ENCODE assay signal across 10 cellular contexts in genomic region chr6:13554929-13555333, GRCh38. TPM values are rescaled to one million over a fixed set of nuclear protein-coding genes. Genes with fewer than 3 reads are reported as not detected.
A peak's percentile ranks its signal among the peaks of the same experiment; 100 is the strongest.
DNase-seq lines count a peak whose midpoint lies in the region; ATAC-seq and TF ChIP-seq lines count a peak whose summit lies in the region.
"Had no signal": no experiment of that assay in that cellular context is flagged by ENCODE, and none has a peak within 500 bp of the region (broad histone marks: within the 10 kb centered on the region; RNA-seq: fewer than 3 reads in every experiment).

No MANE protein-coding gene starts in this region.

- no peak overlapping the region for H2BK20ac ChIP-seq in IMR-90 (ENCODE audit: low read depth, low read length)

- no peak overlapping the region for H2AK5ac ChIP-seq in IMR-90 (ENCODE audit: low read depth, low read length)

- no peak overlapping the region for H2BK120ac ChIP-seq in IMR-90 (ENCODE audit: low read depth, low read length)

- TF ChIP-seq POLR2A in IMR-90 (IDR thresholded peaks at IDR 0.05; ENCODE audit: low read depth, low read length), result no peak

- H3K27ac ChIP-seq in IMR-90 (ENCODE audit: insufficient read depth, low read length) (no peak overlapping the region), dorsolateral prefrontal cortex (peak overlapping the region; percentile 58 to 95 (median 84)), layer of hippocampus (ENCODE audit: low read depth, low read length) (peak overlapping the region; percentile 50)

- intact Hi-C loops in IMR-90 (cut with micrococcal nuclease), result no loop called here
- intact Hi-C loops in dorsolateral prefrontal cortex (cut with DNase I), result loop anchor here in 1 of 2 donors (1.0 to 5.0 kb wide), 2 partner anchors 29 to 143 kb away; no protein-coding TSS in a partner anchor

- H3K9me3 ChIP-seq in IMR-90 (ENCODE audit: control insufficient read depth, insufficient read depth, low read length), result no peaks in the 10 kb centered on the region
- no peaks in the 10 kb centered on the region for H3K9me3 ChIP-seq in skeletal muscle satellite cell (replicated peaks; ENCODE audit: low read length)

- H3K36me3 ChIP-seq in IMR-90 (ENCODE audit: control insufficient read depth, insufficient read depth, low read length) (no peaks in the 10 kb centered on the region), skeletal muscle satellite cell (ENCODE audit: insufficient read depth, low read length) (no peaks in the 10 kb centered on the region)

- TF ChIP-seq CTCF in IMR-90 (conservative IDR thresholded peaks at IDR 0.05; ENCODE audit: low read depth, low read length), result no peak
- peak in 9 of 56 donors; percentile 4 to 25 (median 15) for TF ChIP-seq CTCF in dorsolateral prefrontal cortex (IDR thresholded peaks at IDR 0.05 in 54 of 56, conservative IDR thresholded peaks at IDR 0.05 in 2 of 56; ENCODE audit: low read depth in 1 of 56, partially characterized antibody in 56 of 56)

- no peak overlapping the region for H3K4ac ChIP-seq in IMR-90 (ENCODE audit: low read depth, low read length)

- H2AK9ac ChIP-seq in IMR-90 (replicated peaks; ENCODE audit: low read depth, low read length, poor library complexity), result no peak overlapping the region

- POLR2A ChIA-PET in IMR-90 (lab: Charles Lee; ENCODE audit: unreplicated experiment), result no interaction called here

- BruUV-seq in IMR-90 (replicated peaks; lab: Mats Ljungman, UMichigan), result no TSS peak

- no peak overlapping the region for H2BK5ac ChIP-seq in IMR-90 (ENCODE audit: low read depth, low read length, poor library complexity, severe bottlenecking)

- H3K9ac ChIP-seq in IMR-90 (ENCODE audit: low read depth, low read length), result no peak overlapping the region
- no peak overlapping the region for H3K9ac ChIP-seq in skeletal muscle satellite cell (ENCODE audit: low read depth, low read length)

- in situ Hi-C loops in IMR-90 (cut with MboI; ENCODE audit: low sequenced_read_pairs) (no loop called here), KBM-7 (cut with MboI; ENCODE audit: low pct_unique_long_range_greater_than_20kb, low sequenced_read_pairs) (no loop called here)

- peak; percentile 13 for DNase-seq in IMR-90
- peak in 9 of 10 donors; percentile 27 to 82 (median 62) for DNase-seq in dorsolateral prefrontal cortex
- DNase-seq in KBM-7, result no peak
- no peak for DNase-seq in GF-D8 (lab: John Stamatoyannopoulos, UW)
- DNase-seq in activated T-cell treated with anti-CD3 and anti-CD28 coated beads, Interleukin-2, amount 50 U/mL, for 1 hour, result no peak
- no peak for DNase-seq in Kasumi-1 (lab: John Stamatoyannopoulos, UW)
- DNase-seq: activated CD4-positive, alpha-beta T cell treated with anti-CD3 and anti-CD28 coated beads, Interleukin-2, amount 10 ng/mL, durations not matched to agents 7 days and 5 days; NK-92 treated with Interleukin-12 subunit alpha and Interleukin-12 subunit beta, amount 100 ng/mL, for 24 hours had no signal

- 0 out of 2 replicates have a peak, but pooled peaks cover 1% of the 10 kb centered on the region for H3K4me1 ChIP-seq in IMR-90 (ENCODE audit: control insufficient read depth, insufficient read depth, low read length)
- peaks cover 10% of the 10 kb centered on the region for H3K4me1 ChIP-seq in skeletal muscle satellite cell (ENCODE audit: control insufficient read depth, insufficient read depth, low read length)

- TF ChIP-seq RAD21 in IMR-90 (IDR thresholded peaks at IDR 0.05; ENCODE audit: low read length), result no peak

- H4K20me1 ChIP-seq in IMR-90 (ENCODE audit: insufficient read depth, low read length), result no peaks in the 10 kb centered on the region

- no peak overlapping the region for H3K14ac ChIP-seq in IMR-90 (replicated peaks; ENCODE audit: low read depth, low read length)

- H2AFZ ChIP-seq in IMR-90 (replicated peaks; ENCODE audit: low read length, poor library complexity), result peak overlapping the region; percentile 84

- H3K79me1 ChIP-seq in IMR-90 (ENCODE audit: low read depth in 1 of 2, low read length in 2 of 2), result no peaks in the 10 kb centered on the region

- no peak overlapping the region for H3K23ac ChIP-seq in IMR-90 (ENCODE audit: low read depth, low read length)

- ATAC-seq in IMR-90 (ENCODE audit: low read depth), result peak; percentile 44

- H4K8ac ChIP-seq in IMR-90 (ENCODE audit: low read depth in 2 of 2, low read length in 2 of 2), result no peak overlapping the region

- CTCF ChIA-PET in IMR-90 (lab: Yijun Ruan, JAX), result no interaction called here

- H4K5ac ChIP-seq in IMR-90 (ENCODE audit: low read depth, low read length), result no peak overlapping the region

- dilution Hi-C loops in IMR-90 (cut with HindIII; ENCODE audit: low sequenced_read_pairs, unreplicated experiment), result no loop called here

- H3K18ac ChIP-seq in IMR-90 (ENCODE audit: low read depth, low read length), result no peak overlapping the region

- H3K56ac ChIP-seq in IMR-90 (ENCODE audit: extremely low read depth, insufficient read depth, low read length), result no peak overlapping the region

- H3K4me2 ChIP-seq in IMR-90 (ENCODE audit: low read depth, low read length) (peak overlapping the region; percentile 45; the same call in 1 of the 2 replicates), skeletal muscle satellite cell (ENCODE audit: low read length) (peak overlapping the region; percentile 64)

- WGBS in IMR-90 (ENCODE audit: extremely low coverage in 2 of 2, insufficient read length in 1 of 2), 2 experiments, result no CpG with 5 or more reads among the region's 8 CpGs

- H2BK15ac ChIP-seq in IMR-90 (ENCODE audit: low read depth, low read length), result no peak overlapping the region

- H3K9me1 ChIP-seq in IMR-90 (ENCODE audit: insufficient read depth, low read length), result no peaks in the 10 kb centered on the region

- H3K27me3 ChIP-seq in IMR-90 (ENCODE audit: control insufficient read depth, insufficient read depth, low read length), result no peaks in the 10 kb centered on the region
- no peaks in the 10 kb centered on the region for H3K27me3 ChIP-seq in dorsolateral prefrontal cortex
- H3K27me3 ChIP-seq in layer of hippocampus (ENCODE audit: control insufficient read depth, insufficient read depth, low read length), result no peaks in the 10 kb centered on the region
- no peaks in the 10 kb centered on the region for H3K27me3 ChIP-seq in skeletal muscle satellite cell (ENCODE audit: control insufficient read depth, insufficient read depth, low read length)

- H4K91ac ChIP-seq in IMR-90 (ENCODE audit: insufficient read depth, low read depth, low read length), result no peak overlapping the region

- H3K4me3 ChIP-seq in IMR-90 (ENCODE audit: insufficient read depth, low read depth, low read length) (no peak overlapping the region), dorsolateral prefrontal cortex (peak overlapping the region in 29 of 59 donors; percentile 0 to 42 (median 18)), skeletal muscle satellite cell (ENCODE audit: low read length) (no peak overlapping the region)

TF ChIP-seq in IMR-90, 13 proteins besides CTCF, POLR2A, EP300 and RAD21:
- TF ChIP-seq MXI1 (IDR thresholded peaks at IDR 0.05; ENCODE audit: borderline replicate concordance, low read depth, low read length) (no peak), MAZ (IDR thresholded peaks at IDR 0.05; ENCODE audit: borderline replicate concordance, low read depth, low read length) (no peak), CEBPB (IDR thresholded peaks at IDR 0.05; ENCODE audit: low read depth, low read length) (no peak), CHD1 (IDR thresholded peaks at IDR 0.05; ENCODE audit: low read depth, low read length) (no peak), ELK1 (IDR thresholded peaks at IDR 0.05; ENCODE audit: borderline replicate concordance, low read depth, low read length) (no peak), MAFK (IDR thresholded peaks at IDR 0.05; ENCODE audit: low read depth, low read length) (no peak), RCOR1 (IDR thresholded peaks at IDR 0.05; ENCODE audit: insufficient replicate concordance, low read length) (no peak), NFE2L2 (IDR thresholded peaks at IDR 0.05; ENCODE audit: low read depth, low read length) (no peak)
- TF ChIP-seq, protein P1, sequence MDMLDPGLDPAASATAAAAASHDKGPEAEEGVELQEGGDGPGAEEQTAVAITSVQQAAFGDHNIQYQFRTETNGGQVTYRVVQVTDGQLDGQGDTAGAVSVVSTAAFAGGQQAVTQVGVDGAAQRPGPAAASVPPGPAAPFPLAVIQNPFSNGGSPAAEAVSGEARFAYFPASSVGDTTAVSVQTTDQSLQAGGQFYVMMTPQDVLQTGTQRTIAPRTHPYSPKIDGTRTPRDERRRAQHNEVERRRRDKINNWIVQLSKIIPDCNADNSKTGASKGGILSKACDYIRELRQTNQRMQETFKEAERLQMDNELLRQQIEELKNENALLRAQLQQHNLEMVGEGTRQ (IDR thresholded peaks at IDR 0.05; ENCODE audit: low read depth, low read length), result no peak

RNA-seq across cellular contexts. Expression of gene SIRT5, which starts 19.5 kb away (rescaled TPM):
- total RNA-seq in IMR-90 (2012; rRNA removed), result 5.0 and 5.2 TPM in 2 replicates
- 4.6 and 4.7 TPM in 2 replicates for polyA plus RNA-seq in IMR-90 (2012; rRNA removed)
- polyA plus RNA-seq in IMR-90 (2012; cell fraction: cytosol; rRNA removed), result 2.8 TPM in 2 replicates
- polyA plus RNA-seq in IMR-90 (2012; cell fraction: nucleus; rRNA removed; ENCODE audit: low replicate concordance), result 7.5 and 18.8 TPM in 2 replicates
- total RNA-seq in dorsolateral prefrontal cortex, result 10 to 100 TPM; 21.4 to 45.4 (median 34.7) TPM
- 5.3 and 6.3 TPM in 2 replicates for total RNA-seq in skeletal muscle satellite cell (2012; rRNA removed)

Comparison
In these comparisons a context has a peak if more than half of its experiments do, and no peak if none do; other contexts are left out.
1. DNase-seq: peak in IMR-90 (single experiment) and dorsolateral prefrontal cortex (9 of 10); none in KBM-7 (single experiment), GF-D8 (single experiment), activated T-cell treated with anti-CD3 and anti-CD28 coated beads, Interleukin-2, amount 50 U/mL, for 1 hour (single experiment) and Kasumi-1 (0 of 2).